Comparison of ENCODE assay signal across 28 cellular contexts in genomic region chr2:103268841-103269498, GRCh38.
DNase-seq lines count a peak whose midpoint lies in the region; ATAC-seq, FAIRE-seq and TF ChIP-seq lines count a peak whose summit lies in the region.
"Had no signal": no experiment of that assay in that cellular context is flagged by ENCODE, and none has a peak within 500 bp of the region (broad histone marks: within the 10 kb centered on the region; RNA-seq: fewer than 3 reads in every experiment).

No MANE protein-coding gene starts in this region.

- ATAC-seq in Right ventricle myocardium superior (ENCODE audit: poor library complexity) = no peak
- ATAC-seq in activated CD8-positive, alpha-beta T cell treated with anti-CD3 and anti-CD28 coated beads, Interleukin-2, amount 10 ng/mL, durations not matched to agents 7 days and 5 days = no peak
- ATAC-seq: A549, GM12878 had no signal

- 27 to 72% (median 41%) methylated on average over 8 of the region's 8 CpGs for WGBS in small intestine, 3 donors

- H3K4me3 ChIP-seq in small intestine (ENCODE audit: low read depth in 1 of 2, low read length in 2 of 2) = no peak overlapping the region
- no peak overlapping the region for H3K4me3 ChIP-seq in right atrium auricular region
- H3K4me3 ChIP-seq: A549; BLaER1 treated with 17β-estradiol and CSF1 and Interleukin-3, amounts not matched to agents 10 nM and 100 nM; GM12878; GM23248 had no signal

- H3K27ac Mint-ChIP-seq in activated CD8-positive, alpha-beta T cell treated with anti-CD3 and anti-CD28 coated beads, Interleukin-2, amount 10 ng/mL, durations not matched to agents 7 days and 5 days = no peak overlapping the region
- H3K27ac Mint-ChIP-seq: CD14-positive monocyte; CD4-positive, alpha-beta T cell; CD8-positive, alpha-beta memory T cell had no signal

- POLR2A ChIA-PET in activated CD8-positive, alpha-beta T cell treated with anti-CD3 and anti-CD28 coated beads, Interleukin-2, amount 10 ng/mL, durations not matched to agents 7 days and 5 days (lab: Charles Lee) = no interaction called here

- no peaks in the 10 kb centered on the region for H3K4me1 ChIP-seq in small intestine (ENCODE audit: control insufficient read depth in 2 of 2, insufficient read depth in 1 of 2, low read depth in 1 of 2, low read length in 1 of 2)
- no peaks in the 10 kb centered on the region for H3K4me1 ChIP-seq in right atrium auricular region
- H3K4me1 ChIP-seq: A549; BE2C; BLaER1 treated with 17β-estradiol and CSF1 and Interleukin-3, amounts not matched to agents 10 nM and 100 nM had no signal

- FAIRE-seq in small intestine (lab: Jason Lieb, UNC) = no peak
- FAIRE-seq: A549, GM12878, GM19239, H1 had no signal

- peaks cover 8% of the 10 kb centered on the region for H3K9me3 Mint-ChIP-seq in activated CD8-positive, alpha-beta T cell treated with anti-CD3 and anti-CD28 coated beads, Interleukin-2, amount 10 ng/mL, durations not matched to agents 7 days and 5 days (ENCODE audit: insufficient read depth)

- no peak for TF ChIP-seq CTCF in right atrium auricular region (IDR thresholded peaks at IDR 0.05)

- H3K36me3 Mint-ChIP-seq in activated CD8-positive, alpha-beta T cell treated with anti-CD3 and anti-CD28 coated beads, Interleukin-2, amount 10 ng/mL, durations not matched to agents 7 days and 5 days (ENCODE audit: low read depth) = no peaks in the 10 kb centered on the region
- H3K36me3 Mint-ChIP-seq: CD14-positive monocyte had no signal

- intact Hi-C loops in Right ventricle myocardium superior (cut with DNase I) = no loop called here

- H3K4me3 Mint-ChIP-seq in activated CD8-positive, alpha-beta T cell treated with anti-CD3 and anti-CD28 coated beads, Interleukin-2, amount 10 ng/mL, durations not matched to agents 7 days and 5 days = no peak overlapping the region
- H3K4me3 Mint-ChIP-seq: CD14-positive monocyte; CD4-positive, alpha-beta T cell; CD8-positive, alpha-beta memory T cell had no signal

- H3K4me1 Mint-ChIP-seq in activated CD8-positive, alpha-beta T cell treated with anti-CD3 and anti-CD28 coated beads, Interleukin-2, amount 10 ng/mL, durations not matched to agents 7 days and 5 days (ENCODE audit: low read depth) = no peaks in the 10 kb centered on the region
- H3K4me1 Mint-ChIP-seq: CD14-positive monocyte; CD8-positive, alpha-beta memory T cell had no signal

- H3K27me3 Mint-ChIP-seq in activated CD8-positive, alpha-beta T cell treated with anti-CD3 and anti-CD28 coated beads, Interleukin-2, amount 10 ng/mL, durations not matched to agents 7 days and 5 days (ENCODE audit: low read depth) = no peaks in the 10 kb centered on the region
- H3K27me3 Mint-ChIP-seq: CD4-positive, alpha-beta T cell; CD8-positive, alpha-beta memory T cell had no signal

- no peaks in the 10 kb centered on the region for H3K27me3 ChIP-seq in small intestine (ENCODE audit: control insufficient read depth in 2 of 2, insufficient read depth in 2 of 2, low read length in 2 of 2)
- H3K27me3 ChIP-seq in right atrium auricular region = no peaks in the 10 kb centered on the region
- H3K27me3 ChIP-seq: BE2C; BLaER1 treated with 17β-estradiol and CSF1 and Interleukin-3, amounts not matched to agents 10 nM and 100 nM had no signal

- H3K9me3 ChIP-seq in small intestine (ENCODE audit: control insufficient read depth, low read depth) (no peaks in the 10 kb centered on the region), right atrium auricular region (peaks cover 0 to 15% of the 10 kb centered on the region in 2 donors)
- H3K9me3 ChIP-seq: A549, BE2C had no signal

- CTCF ChIA-PET in activated CD8-positive, alpha-beta T cell treated with anti-CD3 and anti-CD28 coated beads, Interleukin-2, amount 10 ng/mL, durations not matched to agents 7 days and 5 days (lab: Charles Lee) = no interaction called here

- DNase-seq in DMS53 (lab: John Stamatoyannopoulos, UW) (peak; percentile 90), SW480 (ENCODE audit: low spot score) (peak; percentile 29), left kidney (ENCODE audit: low read depth, low spot score) (peak; percentile 17), small intestine (peak; percentile 1), amygdala (lab: John Stamatoyannopoulos, UW) (no peak), right atrium auricular region (ENCODE audit: low spot score) (no peak), Right ventricle myocardium superior (no peak)
- no peak for DNase-seq in activated CD8-positive, alpha-beta T cell treated with anti-CD3 and anti-CD28 coated beads, Interleukin-2, amount 10 ng/mL, durations not matched to agents 7 days and 5 days
- DNase-seq: 8988T; ACHN; AML-193; BE2C; Calu3; CD4-positive, alpha-beta T cell; CD8-positive, alpha-beta memory T cell; COR-L47; DMS79; EL; GDM1; GM23248; H7; HCEC 1CT had no signal

- H3K36me3 ChIP-seq in small intestine (ENCODE audit: control insufficient read depth in 2 of 2, insufficient read depth in 2 of 2, low read length in 2 of 2) = no peaks in the 10 kb centered on the region
- no peaks in the 10 kb centered on the region for H3K36me3 ChIP-seq in right atrium auricular region
- H3K36me3 ChIP-seq: BE2C; BLaER1 treated with 17β-estradiol and CSF1 and Interleukin-3, amounts not matched to agents 10 nM and 100 nM had no signal

- H3K27ac ChIP-seq in small intestine (ENCODE audit: low read depth in 1 of 2, low read length in 1 of 2) (no peak overlapping the region), right atrium auricular region (no peak overlapping the region)
- H3K27ac ChIP-seq: A549; BLaER1 treated with 17β-estradiol and CSF1 and Interleukin-3, amounts not matched to agents 10 nM and 100 nM; GM23248 had no signal

Comparison
In these comparisons a context has a peak if more than half of its experiments do, and no peak if none do; other contexts are left out.
1. DNase-seq: peak in DMS53 (single experiment), SW480 (single experiment), left kidney (single experiment) and small intestine (single experiment); none in amygdala (0 of 56), right atrium auricular region (single experiment), Right ventricle myocardium superior (single experiment) and activated CD8-positive, alpha-beta T cell treated with anti-CD3 and anti-CD28 coated beads, Interleukin-2, amount 10 ng/mL, durations not matched to agents 7 days and 5 days (single experiment).